ENCODE assay signal across 22 cellular contexts in the genomic region with DNA sequence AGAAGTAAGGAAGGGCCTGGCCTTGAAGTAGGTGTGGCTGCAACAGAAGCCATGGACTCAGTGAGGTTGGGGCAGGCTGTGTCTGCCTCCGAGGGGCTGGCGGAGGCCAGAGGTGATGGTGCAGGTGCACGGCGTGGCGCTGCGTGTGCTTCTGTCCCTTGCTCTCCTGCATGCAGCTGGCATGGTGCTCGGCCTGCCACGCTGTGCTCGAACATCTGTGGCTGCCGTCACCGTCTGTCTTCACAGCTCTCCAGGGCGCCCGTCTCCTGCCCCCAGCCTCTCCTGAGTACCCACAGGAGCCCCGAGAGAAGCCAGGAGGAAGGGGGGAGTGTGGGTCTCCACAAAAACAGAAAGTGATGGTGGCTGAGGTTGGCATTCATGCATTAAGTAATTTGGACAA.
"Had no signal": no experiment of that assay in that cellular context is flagged by ENCODE, and none has a peak within 500 bp of the region (broad histone marks: within the 10 kb centered on the region; RNA-seq: fewer than 3 reads in every experiment).

No MANE protein-coding gene starts in this region.

- H3K4me1 ChIP-seq: adrenal gland, breast epithelium, esophagus squamous epithelium, heart right ventricle, pancreas, tibial nerve, vagina had no signal

- H3K9me3 Mint-ChIP-seq: activated naive CD4-positive, alpha-beta T cell treated with anti-CD3 and anti-CD28 coated beads, Interleukin-2, amount 50 U/mL, for 72 hours; activated T-cell treated with anti-CD3 and anti-CD28 coated beads, Interleukin-2, amount 50 U/mL, for 72 hours had no signal

- H3K9me3 ChIP-seq: adrenal gland, breast epithelium, esophagus squamous epithelium, heart right ventricle, pancreas, tibial nerve, vagina had no signal

- H3K27me3 ChIP-seq: adrenal gland, pancreas, tibial nerve, vagina had no signal

- ATAC-seq: activated CD4-positive, CD25-positive, alpha-beta regulatory T cell treated with anti-CD3 and anti-CD28 coated beads, Interleukin-2, amount 50 U/mL, for 24 hours; activated naive CD4-positive, alpha-beta T cell treated with anti-CD3 and anti-CD28 coated beads, Interleukin-2, amount 50 U/mL, for 72 hours; activated T-cell treated with anti-CD3 and anti-CD28 coated beads, Interleukin-2, amount 50 U/mL, for 72 hours; heart right ventricle; naive thymus-derived CD8-positive, alpha-beta T cell; pancreas had no signal

- H3K4me3 ChIP-seq: adrenal gland, breast epithelium, esophagus squamous epithelium, heart right ventricle, pancreas, tibial nerve, vagina had no signal

- DNase-seq: activated CD4-positive, alpha-beta T cell treated with anti-CD3 and anti-CD28 coated beads, Interleukin-2, amount 50 U/mL, for 1 hour; activated gamma-delta T cell treated with Interleukin-2 at 50 U/mL for 16 hours; activated T-cell treated with anti-CD3 and anti-CD28 coated beads, Interleukin-2, amount 50 U/mL, for 72 hours; cerebellar nuclear complex; effector memory CD4-positive, alpha-beta T cell; esophagus squamous epithelium; heart right ventricle; mesenchymal stem cell; stimulated activated CD4-positive, alpha-beta T cell treated with anti-CD3 and anti-CD28 coated beads, Interleukin-12 subunit alpha, Interleukin-12 subunit beta, amount 100 ng/mL, for 4 hours; stimulated activated CD4-positive, alpha-beta T cell treated with anti-CD3 and anti-CD28 coated beads, Interleukin-2, amount 100 ng/mL, for 24 hours; stimulated activated naive CD4-positive, alpha-beta T cell treated with Interleukin-2 at 50 U/mL for 16 hours; substantia nigra; T-helper 1 cell; T-helper 9 cell had no signal

- H3K4me3 Mint-ChIP-seq: activated T-cell treated with anti-CD3 and anti-CD28 coated beads, Interleukin-2, amount 50 U/mL, for 72 hours; naive thymus-derived CD8-positive, alpha-beta T cell had no signal

- H3K36me3 ChIP-seq: adrenal gland, breast epithelium, esophagus squamous epithelium, heart right ventricle, pancreas, tibial nerve, vagina had no signal

- H3K27ac Mint-ChIP-seq: activated naive CD4-positive, alpha-beta T cell treated with anti-CD3 and anti-CD28 coated beads, Interleukin-2, amount 50 U/mL, for 72 hours; activated T-cell treated with anti-CD3 and anti-CD28 coated beads, Interleukin-2, amount 50 U/mL, for 72 hours had no signal

- H3K27ac ChIP-seq: adrenal gland, breast epithelium, esophagus squamous epithelium, heart right ventricle, pancreas, tibial nerve, vagina had no signal

- H3K4me1 Mint-ChIP-seq: naive thymus-derived CD8-positive, alpha-beta T cell had no signal

- H3K36me3 Mint-ChIP-seq: activated naive CD4-positive, alpha-beta T cell treated with anti-CD3 and anti-CD28 coated beads, Interleukin-2, amount 50 U/mL, for 72 hours; naive thymus-derived CD8-positive, alpha-beta T cell had no signal
